Comparison of ENCODE assay signal across 3 cellular contexts in the genomic region with DNA sequence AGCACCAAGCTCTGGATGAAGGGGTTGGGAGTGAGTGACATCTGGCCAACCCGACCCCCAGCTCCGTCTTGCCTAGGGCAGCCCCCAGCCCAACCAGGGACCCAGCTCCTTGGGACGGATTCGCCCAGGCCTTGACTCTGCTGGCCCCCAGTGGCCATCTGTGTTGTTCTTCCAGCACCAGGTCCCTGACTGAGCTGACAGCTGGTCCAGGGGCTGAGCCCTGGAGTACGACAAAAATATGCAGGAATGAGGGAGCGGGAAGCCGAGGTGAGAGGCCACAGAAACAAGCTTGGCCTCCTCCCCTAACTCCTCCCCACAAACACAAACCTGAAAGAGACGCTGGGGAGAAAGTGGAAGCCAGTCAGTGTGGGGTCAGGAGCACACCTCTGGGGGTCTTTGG.
TF ChIP-seq lines count a peak whose summit lies in the region.

No MANE protein-coding gene starts in this region.

TF ChIP-seq in SK-N-SH, 30 proteins besides CTCF, POLR2A, EP300 and RAD21:
- TF ChIP-seq SMC3 (IDR thresholded peaks at IDR 0.05; ENCODE audit: low read depth, low read length) (peak; percentile 32; the same call in 1 of the 2 replicates), NFIC (IDR thresholded peaks at IDR 0.05; ENCODE audit: borderline replicate concordance) (no peak)

TF ChIP-seq in H1, 55 proteins besides CTCF, POLR2A, EP300 and RAD21:
- TF ChIP-seq TEAD4 (IDR thresholded peaks at IDR 0.05; ENCODE audit: low read depth, low read length) = peak; percentile 86; the same call in 1 of the 2 replicates
- peak; percentile 45 to 94; a peak in 2 of 4 replicates for TF ChIP-seq SIN3A (conservative IDR thresholded peaks at IDR 0.05 in 1 of 2, IDR thresholded peaks at IDR 0.05 in 1 of 2; ENCODE audit: low read depth in 1 of 2, low read length in 2 of 2)
- TF ChIP-seq CBX5 (IDR thresholded peaks at IDR 0.05; ENCODE audit: low read depth, low read length) = no peak
- peak; percentile 84 for TF ChIP-seq TCF12 (IDR thresholded peaks at IDR 0.05; ENCODE audit: low read depth, low read length)

TF ChIP-seq in neural cell, 6 proteins besides CTCF, POLR2A, EP300 and RAD21:
- TF ChIP-seq POLR2AphosphoS5 (IDR thresholded peaks at IDR 0.05) = no peak
- TF ChIP-seq SMC3 (conservative IDR thresholded peaks at IDR 0.05; ENCODE audit: poor library complexity) = peak; percentile 97
TF ChIP-seq in neural cell: peak in this region for 1.
